ENCODE assay signal across 19 cellular contexts in genomic region chr15:67227431-67227830, GRCh38. TPM values are rescaled to one million over a fixed set of nuclear protein-coding genes. Genes with fewer than 3 reads are reported as not detected.
DNase-seq lines count a peak whose midpoint lies in the region; ATAC-seq, FAIRE-seq and TF ChIP-seq lines count a peak whose summit lies in the region.
"Had no signal": no experiment of that assay in that cellular context is flagged by ENCODE, and none has a peak within 500 bp of the region (broad histone marks: within the 10 kb centered on the region; RNA-seq: fewer than 3 reads in every experiment).

No MANE protein-coding gene starts in this region.

- no peak overlapping the region for H4K91ac ChIP-seq in IMR-90 (ENCODE audit: insufficient read depth, low read depth, low read length)

- H3K27ac ChIP-seq in IMR-90 (ENCODE audit: insufficient read depth, low read length) (no peak overlapping the region), keratinocyte (ENCODE audit: control insufficient read depth, insufficient read depth, low read length) (no peak overlapping the region), thyroid gland (peak overlapping the region; percentile 9 to 53 (median 35))
- H3K27ac ChIP-seq: GM23248 had no signal

- dilution Hi-C loops in IMR-90 (cut with HindIII; ENCODE audit: low sequenced_read_pairs, unreplicated experiment) = no loop called here
- dilution Hi-C loops in keratinocyte (cut with MboI; ENCODE audit: extremely low pct_ligation_motif_present, low sequenced_read_pairs) = no loop called here

- no peak overlapping the region for H4K5ac ChIP-seq in IMR-90 (ENCODE audit: low read depth, low read length)

- H3K9ac ChIP-seq in IMR-90 (ENCODE audit: low read depth, low read length) (no peak overlapping the region), keratinocyte (ENCODE audit: control insufficient read depth, extremely low read depth, insufficient read depth, low read length) (no peak overlapping the region)
- H3K9ac ChIP-seq: GM23248 had no signal

- FAIRE-seq in keratinocyte (lab: Jason Lieb, UNC) = peak; percentile 5
- FAIRE-seq: D721Med, GM12891, GM18507, H1 had no signal

- TF ChIP-seq POLR2A in IMR-90 (IDR thresholded peaks at IDR 0.05; ENCODE audit: low read depth, low read length) = no peak
- TF ChIP-seq POLR2A in thyroid gland (IDR thresholded peaks at IDR 0.05) = no peak

- H3K4ac ChIP-seq in IMR-90 (ENCODE audit: low read depth, low read length) = no peak overlapping the region

- no TSS peak for BruUV-seq in IMR-90 (replicated peaks; lab: Mats Ljungman, UMichigan)

- H3K9me3 ChIP-seq in IMR-90 (ENCODE audit: control insufficient read depth, insufficient read depth, low read length) (no peaks in the 10 kb centered on the region), keratinocyte (ENCODE audit: control insufficient read depth, low read depth, low read length) (no peaks in the 10 kb centered on the region), thyroid gland (no peaks in the 10 kb centered on the region)

- DNase-seq in IMR-90 (no peak), keratinocyte (ENCODE audit: low read depth, low spot score) (no peak), thyroid gland (peak; percentile 67 to 72), DMS 273 (lab: John Stamatoyannopoulos, UW; ENCODE audit: unreplicated experiment) (no peak), NCI-H1417 treated with DMSO at 0.1 percent for 48 hours (lab: John Stamatoyannopoulos, UW) (no peak)
- no peak for DNase-seq in activated naive CD4-positive, alpha-beta T cell (lab: John Stamatoyannopoulos, UW)
- DNase-seq: CD4-positive, alpha-beta T cell; CD8-positive, alpha-beta memory T cell; DMS53; DMS79 treated with DMSO at 0.1 percent for 48 hours; GF-D8; GM23248; H7; HCEC 1CT had no signal

- H3K23ac ChIP-seq in IMR-90 (ENCODE audit: low read depth, low read length) = peak overlapping the region; percentile 31; the same call in 1 of the 2 replicates

- H3K4me2 ChIP-seq in IMR-90 (ENCODE audit: low read depth, low read length) (no peak overlapping the region), keratinocyte (ENCODE audit: control insufficient read depth, extremely low read depth, insufficient read depth, low read depth, low read length) (no peak overlapping the region)

- TF ChIP-seq CTCF in IMR-90 (conservative IDR thresholded peaks at IDR 0.05; ENCODE audit: low read depth, low read length) = no peak
- TF ChIP-seq CTCF in keratinocyte (optimal IDR thresholded peaks at IDR 0.05 in 1 of 3, IDR thresholded peaks at IDR 0.05 in 1 of 3, conservative IDR thresholded peaks at IDR 0.05 in 1 of 3; ENCODE audit: extremely low read depth in 1 of 3, insufficient read depth in 2 of 3, low read length in 3 of 3) = no peak
- TF ChIP-seq CTCF in thyroid gland (IDR thresholded peaks at IDR 0.05) = peak in 1 of 6 experiments; percentile 18

- in situ Hi-C loops in IMR-90 (cut with MboI; ENCODE audit: low sequenced_read_pairs) = no loop called here

- H2BK20ac ChIP-seq in IMR-90 (ENCODE audit: low read depth, low read length) = no peak overlapping the region

- peaks cover 2% of the 10 kb centered on the region; the same call in 1 of the 2 replicates for H3K9me1 ChIP-seq in IMR-90 (ENCODE audit: insufficient read depth, low read length)
- H3K9me1 ChIP-seq in keratinocyte (ENCODE audit: control insufficient read depth, extremely low read depth, insufficient read depth, low read length) = peaks cover 6% of the 10 kb centered on the region

- H4K20me1 ChIP-seq in IMR-90 (ENCODE audit: insufficient read depth, low read length) (no peaks in the 10 kb centered on the region), keratinocyte (ENCODE audit: control insufficient read depth, extremely low read depth, insufficient read depth, low read length) (no peaks in the 10 kb centered on the region)

- no peak overlapping the region for H3K18ac ChIP-seq in IMR-90 (ENCODE audit: low read depth, low read length)

- POLR2A ChIA-PET in IMR-90 (lab: Charles Lee; ENCODE audit: unreplicated experiment) = no interaction called here

- H2BK15ac ChIP-seq in IMR-90 (ENCODE audit: low read depth, low read length) = no peak overlapping the region

- H3K14ac ChIP-seq in IMR-90 (replicated peaks; ENCODE audit: low read depth, low read length) = no peak overlapping the region

- H3K36me3 ChIP-seq in IMR-90 (ENCODE audit: control insufficient read depth, insufficient read depth, low read length) = peaks cover 9% of the 10 kb centered on the region
- peaks cover 3 to 10% of the 10 kb centered on the region in 2 experiments for H3K36me3 ChIP-seq in keratinocyte (ENCODE audit: control insufficient read depth in 2 of 2, extremely low read depth in 1 of 2, insufficient read depth in 2 of 2, low read length in 2 of 2)
- H3K36me3 ChIP-seq in thyroid gland = peaks cover 3 to 14% of the 10 kb centered on the region in 2 donors

- intact Hi-C loops in IMR-90 (cut with micrococcal nuclease) (no loop called here), thyroid gland (cut with DNase I) (no loop called here)

- peaks cover 18 to 41% of the 10 kb centered on the region in 2 experiments for H3K79me1 ChIP-seq in IMR-90 (ENCODE audit: low read depth in 1 of 2, low read length in 2 of 2)

- H3K4me3 ChIP-seq in IMR-90 (ENCODE audit: insufficient read depth, low read depth, low read length) = no peak overlapping the region
- no peak overlapping the region for H3K4me3 ChIP-seq in keratinocyte (ENCODE audit: control insufficient read depth in 2 of 3, extremely low read depth in 1 of 3, insufficient read depth in 2 of 3, low read depth in 1 of 3, low read length in 3 of 3)
- H3K4me3 ChIP-seq in thyroid gland (replicated peaks in 1 of 3) = no peak overlapping the region
- H3K4me3 ChIP-seq: GM23248 had no signal

- H4K8ac ChIP-seq in IMR-90 (ENCODE audit: low read depth in 2 of 2, low read length in 2 of 2) = no peak overlapping the region

- no peak overlapping the region for H2BK5ac ChIP-seq in IMR-90 (ENCODE audit: low read depth, low read length, poor library complexity, severe bottlenecking)

- no peak overlapping the region for H2AFZ ChIP-seq in IMR-90 (replicated peaks; ENCODE audit: low read length, poor library complexity)
- H2AFZ ChIP-seq in keratinocyte (ENCODE audit: control insufficient read depth, low read length) = no peak overlapping the region
- H2AFZ ChIP-seq: GM23248 had no signal

- no CpG with 5 or more reads among the region's 1 CpG for WGBS in IMR-90 (ENCODE audit: extremely low coverage in 2 of 2, insufficient read length in 1 of 2), 2 experiments
- 35 to 37% methylated on average over 1 of the region's 1 CpG for WGBS in thyroid gland, 2 donors

- no peak overlapping the region for H3K56ac ChIP-seq in IMR-90 (ENCODE audit: extremely low read depth, insufficient read depth, low read length)

- no peak for ATAC-seq in IMR-90 (ENCODE audit: low read depth)

- H3K4me1 ChIP-seq in IMR-90 (ENCODE audit: control insufficient read depth, insufficient read depth, low read length) = peaks cover 8% of the 10 kb centered on the region
- H3K4me1 ChIP-seq in keratinocyte (ENCODE audit: control insufficient read depth, extremely low read depth, insufficient read depth, low read length) = peaks cover 41% of the 10 kb centered on the region
- H3K4me1 ChIP-seq in thyroid gland = peaks cover 13 to 21% of the 10 kb centered on the region in 2 donors

- peaks cover 15% of the 10 kb centered on the region for H3K79me2 ChIP-seq in keratinocyte (ENCODE audit: control insufficient read depth, insufficient read depth, low read length)

- no peak for TF ChIP-seq RAD21 in IMR-90 (IDR thresholded peaks at IDR 0.05; ENCODE audit: low read length)

- H2BK120ac ChIP-seq in IMR-90 (ENCODE audit: low read depth, low read length) = no peak overlapping the region

- CTCF ChIA-PET in IMR-90 (lab: Yijun Ruan, JAX) = interaction anchor here (0.5 kb wide), 1 partner anchor 76 kb away, joined by 3 read pairs; no protein-coding TSS in a partner anchor

- no peak overlapping the region for H2AK9ac ChIP-seq in IMR-90 (replicated peaks; ENCODE audit: low read depth, low read length, poor library complexity)

- no peak overlapping the region for H2AK5ac ChIP-seq in IMR-90 (ENCODE audit: low read depth, low read length)

- H3K27me3 ChIP-seq in IMR-90 (ENCODE audit: control insufficient read depth, insufficient read depth, low read length) (no peaks in the 10 kb centered on the region), keratinocyte (ENCODE audit: control insufficient read depth, extremely low read depth, insufficient read depth, low read length) (no peaks in the 10 kb centered on the region), thyroid gland (no peaks in the 10 kb centered on the region)

RNA-seq across cellular contexts. Expression of gene AAGAB, which starts 27.0 kb away (rescaled TPM):
- total RNA-seq in IMR-90 (2012; rRNA removed) (56.7 and 69.7 TPM in 2 replicates), thyroid gland (10 to 100 TPM; 53.7 to 61.9 (median 54.6) TPM)
- polyA plus RNA-seq in IMR-90 (2012; rRNA removed) (21.6 and 26.1 TPM in 2 replicates), keratinocyte (59.5 to 82.7 TPM (median 62.0 TPM) in 3 replicates)
- 6.9 and 12.3 TPM in 2 replicates for polyA plus RNA-seq in IMR-90 (2012; cell fraction: cytosol; rRNA removed)
- 5.6 and 13.9 TPM in 2 replicates for polyA plus RNA-seq in IMR-90 (2012; cell fraction: nucleus; rRNA removed; ENCODE audit: low replicate concordance)
- 76.0 TPM for polyA plus RNA-seq in keratinocyte (2011; ENCODE audit: low read depth)
- polyA plus RNA-seq in keratinocyte (2011; cell fraction: cytosol; rRNA removed) = 50.9 and 94.7 TPM in 2 replicates
- 42.8 and 48.0 TPM in 2 replicates for polyA plus RNA-seq in keratinocyte (2011; cell fraction: nucleus; rRNA removed)
- polyA plus RNA-seq in keratinocyte (2012; ENCODE audit: low replicate concordance) = 44.3 and 46.8 TPM in 2 replicates
- 41.1 to 99.2 TPM (median 96.8 TPM) in 3 replicates for polyA minus RNA-seq in keratinocyte
- 56.2 TPM for polyA minus RNA-seq in keratinocyte (2011; cell fraction: cytosol; rRNA and poly(A)+ RNA removed)
- 27.1 and 47.3 TPM in 2 replicates for polyA minus RNA-seq in keratinocyte (2011; cell fraction: nucleus; rRNA and poly(A)+ RNA removed)

RNA-seq across cellular contexts. Expression of gene IQCH, which starts 27.2 kb away (rescaled TPM):
- 2.5 and 2.8 TPM in 2 replicates for total RNA-seq in IMR-90 (2012; rRNA removed)
- 0.42 and 0.60 TPM in 2 replicates for polyA plus RNA-seq in IMR-90 (2012; rRNA removed)
- polyA plus RNA-seq in IMR-90 (2012; cell fraction: cytosol; rRNA removed) = 0.12 and 0.66 TPM in 2 replicates
- polyA plus RNA-seq in IMR-90 (2012; cell fraction: nucleus; rRNA removed; ENCODE audit: low replicate concordance) = 0.08 and 0.88 TPM in 2 replicates
- 2.2 to 3.0 TPM (median 2.6 TPM) in 3 replicates for polyA plus RNA-seq in keratinocyte
- polyA plus RNA-seq in keratinocyte (2011; ENCODE audit: low read depth) = 1.3 TPM
- 1.7 and 2.4 TPM in 2 replicates for polyA plus RNA-seq in keratinocyte (2011; cell fraction: cytosol; rRNA removed)
- 3.0 and 3.6 TPM in 2 replicates for polyA plus RNA-seq in keratinocyte (2011; cell fraction: nucleus; rRNA removed)
- 1.3 and 1.6 TPM in 2 replicates for polyA plus RNA-seq in keratinocyte (2012; ENCODE audit: low replicate concordance)
- 3.5 to 7.9 TPM (median 6.8 TPM) in 3 replicates for polyA minus RNA-seq in keratinocyte
- 2.5 TPM for polyA minus RNA-seq in keratinocyte (2011; cell fraction: cytosol; rRNA and poly(A)+ RNA removed)
- 4.3 and 15.1 TPM in 2 replicates for polyA minus RNA-seq in keratinocyte (2011; cell fraction: nucleus; rRNA and poly(A)+ RNA removed)
- 10 to 100 TPM in 2 of 4 donors, 1 to 10 TPM in 2; 9.6 to 13.7 (median 11.8) TPM for total RNA-seq in thyroid gland
- polyA plus RNA-seq: CD14-positive monocyte had no signal

Comparison
In these comparisons a context has a peak if more than half of its experiments do, and no peak if none do; other contexts are left out.
1. DNase-seq: peak in thyroid gland (2 of 2); none in IMR-90 (single experiment), keratinocyte (single experiment), DMS 273 (single experiment), activated naive CD4-positive, alpha-beta T cell (0 of 4) and NCI-H1417 treated with DMSO at 0.1 percent for 48 hours (single experiment).
2. H3K27ac ChIP-seq: peak in thyroid gland (3 of 3); none in IMR-90 (single experiment) and keratinocyte (single experiment).